In the genomic region with DNA sequence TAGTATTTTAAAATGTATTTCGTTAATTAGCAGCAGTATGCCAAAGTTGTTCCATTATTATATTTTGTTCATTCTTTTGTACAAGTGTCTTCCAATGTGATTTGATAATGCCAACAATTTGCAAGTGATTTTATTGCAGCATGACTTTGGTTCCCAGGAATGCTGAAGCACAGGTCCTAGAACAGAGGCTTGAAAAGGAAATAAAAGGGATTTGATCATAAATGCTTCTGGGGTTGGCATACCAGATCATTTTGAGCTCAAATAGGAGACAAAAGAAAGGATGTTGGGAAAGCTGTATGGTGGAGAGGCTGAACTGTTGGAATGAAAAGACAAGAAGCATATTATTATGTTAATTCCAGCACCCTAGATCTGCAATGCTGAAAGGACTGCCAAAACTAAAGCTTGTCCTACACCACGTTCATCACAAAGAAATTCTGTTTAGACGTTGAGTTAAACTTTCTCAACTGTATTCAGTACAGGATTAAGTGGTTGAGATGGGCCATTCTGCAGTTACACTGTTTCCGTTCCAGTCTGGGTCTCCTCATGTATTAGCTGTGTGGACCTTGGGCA, we compare ENCODE assay signal across 1 cellular context.
TF ChIP-seq lines count a peak whose summit lies in the region.

No MANE protein-coding gene starts in this region.

TF ChIP-seq in IMR-90, 13 proteins besides CTCF, POLR2A, EP300 and RAD21 (continued from another document):
- TF ChIP-seq, protein P1, sequence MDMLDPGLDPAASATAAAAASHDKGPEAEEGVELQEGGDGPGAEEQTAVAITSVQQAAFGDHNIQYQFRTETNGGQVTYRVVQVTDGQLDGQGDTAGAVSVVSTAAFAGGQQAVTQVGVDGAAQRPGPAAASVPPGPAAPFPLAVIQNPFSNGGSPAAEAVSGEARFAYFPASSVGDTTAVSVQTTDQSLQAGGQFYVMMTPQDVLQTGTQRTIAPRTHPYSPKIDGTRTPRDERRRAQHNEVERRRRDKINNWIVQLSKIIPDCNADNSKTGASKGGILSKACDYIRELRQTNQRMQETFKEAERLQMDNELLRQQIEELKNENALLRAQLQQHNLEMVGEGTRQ (IDR thresholded peaks at IDR 0.05; ENCODE audit: low read depth, low read length) = no peak
- TF ChIP-seq MXI1 (IDR thresholded peaks at IDR 0.05; ENCODE audit: borderline replicate concordance, low read depth, low read length) (no peak), CHD1 (IDR thresholded peaks at IDR 0.05; ENCODE audit: low read depth, low read length) (no peak), RCOR1 (IDR thresholded peaks at IDR 0.05; ENCODE audit: insufficient replicate concordance, low read length) (no peak), MAZ (IDR thresholded peaks at IDR 0.05; ENCODE audit: borderline replicate concordance, low read depth, low read length) (no peak), CEBPB (IDR thresholded peaks at IDR 0.05; ENCODE audit: low read depth, low read length) (no peak), MAFK (IDR thresholded peaks at IDR 0.05; ENCODE audit: low read depth, low read length) (no peak), BHLHE40 (IDR thresholded peaks at IDR 0.05; ENCODE audit: low read depth, low read length) (no peak)
- TF ChIP-seq, protein P2, sequence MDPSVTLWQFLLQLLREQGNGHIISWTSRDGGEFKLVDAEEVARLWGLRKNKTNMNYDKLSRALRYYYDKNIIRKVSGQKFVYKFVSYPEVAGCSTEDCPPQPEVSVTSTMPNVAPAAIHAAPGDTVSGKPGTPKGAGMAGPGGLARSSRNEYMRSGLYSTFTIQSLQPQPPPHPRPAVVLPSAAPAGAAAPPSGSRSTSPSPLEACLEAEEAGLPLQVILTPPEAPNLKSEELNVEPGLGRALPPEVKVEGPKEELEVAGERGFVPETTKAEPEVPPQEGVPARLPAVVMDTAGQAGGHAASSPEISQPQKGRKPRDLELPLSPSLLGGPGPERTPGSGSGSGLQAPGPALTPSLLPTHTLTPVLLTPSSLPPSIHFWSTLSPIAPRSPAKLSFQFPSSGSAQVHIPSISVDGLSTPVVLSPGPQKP (IDR thresholded peaks at IDR 0.05; ENCODE audit: borderline replicate concordance, low read depth, low read length) = no peak
